14 cellular contexts compared by ENCODE assay signal in genomic region chr17:1640329-1641064, GRCh38. TPM values are rescaled to one million over a fixed set of nuclear protein-coding genes. Genes with fewer than 3 reads are reported as not detected.
DNase-seq lines count a peak whose midpoint lies in the region; ATAC-seq and TF ChIP-seq lines count a peak whose summit lies in the region.
"Had no signal": no experiment of that assay in that cellular context is flagged by ENCODE, and none has a peak within 500 bp of the region (broad histone marks: within the 10 kb centered on the region; RNA-seq: fewer than 3 reads in every experiment).

No MANE protein-coding gene starts in this region.

- H3K27ac ChIP-seq in osteoblast (ENCODE audit: low read depth, low read length): no peak overlapping the region
- H3K27ac ChIP-seq: brain microvascular endothelial cell, skin epidermis had no signal

- H3K27me3 Mint-ChIP-seq in brain: peaks cover 17% of the 10 kb centered on the region
- H3K27me3 Mint-ChIP-seq: activated CD4-positive, alpha-beta memory T cell treated with anti-CD3 and anti-CD28 coated beads, Interleukin-2, amount 10 ng/mL, durations not matched to agents 7 days and 5 days had no signal

- H4K20me1 ChIP-seq in osteoblast (ENCODE audit: insufficient read depth, low read length): no peaks in the 10 kb centered on the region

- peak; percentile 28 for DNase-seq in MG63
- DNase-seq in osteoblast (ENCODE audit: insufficient read length, low spot score, missing footprints): peak; percentile 71
- DNase-seq in NCI-H774 (lab: John Stamatoyannopoulos, UW): no peak
- DNase-seq: activated CD4-positive, alpha-beta memory T cell treated with anti-CD3 and anti-CD28 coated beads, Interleukin-2, amount 10 ng/mL, durations not matched to agents 7 days and 5 days; activated effector memory CD4-positive, alpha-beta T cell treated with anti-CD3 and anti-CD28 coated beads, Interleukin-2, amount 50 U/mL, for 16 hours; brain microvascular endothelial cell; NCI-H1048; NCI-H510A treated with DMSO at 0.1 percent for 48 hours had no signal

- H3K4me2 ChIP-seq in osteoblast (ENCODE audit: insufficient read depth, low read length): no peak overlapping the region

- peaks cover 8% of the 10 kb centered on the region for H3K4me1 ChIP-seq in osteoblast (ENCODE audit: insufficient read depth, low read length)

- H3K4me3 ChIP-seq in MG63: no peak overlapping the region
- no peak overlapping the region for H3K4me3 ChIP-seq in osteoblast (ENCODE audit: insufficient read depth, low read length)
- H3K4me3 ChIP-seq: skin epidermis had no signal

- H3K9me3 ChIP-seq in MG63 (no peaks in the 10 kb centered on the region), osteoblast (ENCODE audit: low read depth, low read length) (no peaks in the 10 kb centered on the region)

- no peak for TF ChIP-seq CTCF in brain (conservative IDR thresholded peaks at IDR 0.05)
- TF ChIP-seq CTCF in osteoblast (IDR thresholded peaks at IDR 0.05; ENCODE audit: extremely low read depth, low read depth, low read length): no peak

- no peak overlapping the region for H2AFZ ChIP-seq in osteoblast (ENCODE audit: low read length)

- ATAC-seq in HG02588 (IDR thresholded peaks at IDR 0.05; ENCODE audit: unreplicated experiment): no peak
- no peak for ATAC-seq in HG03280 (IDR thresholded peaks at IDR 0.05; ENCODE audit: unreplicated experiment)
- ATAC-seq: HCT116 had no signal

- H3K36me3 Mint-ChIP-seq in brain: no peaks in the 10 kb centered on the region

- peak overlapping the region in 3 of 5 experiments; percentile 43 to 83 (median 49) for H3K27ac Mint-ChIP-seq in brain
- H3K27ac Mint-ChIP-seq: activated CD4-positive, alpha-beta memory T cell treated with anti-CD3 and anti-CD28 coated beads, Interleukin-2, amount 10 ng/mL, durations not matched to agents 7 days and 5 days; nephron progenitor cell had no signal

- H3K9me3 Mint-ChIP-seq in brain: peaks cover 0 to 2% (median 0%) of the 10 kb centered on the region in 5 experiments
- H3K9me3 Mint-ChIP-seq: activated CD4-positive, alpha-beta memory T cell treated with anti-CD3 and anti-CD28 coated beads, Interleukin-2, amount 10 ng/mL, durations not matched to agents 7 days and 5 days; nephron progenitor cell had no signal

- H3K36me3 ChIP-seq in MG63 (no peaks in the 10 kb centered on the region), osteoblast (ENCODE audit: insufficient read depth, low read length) (no peaks in the 10 kb centered on the region)
- H3K36me3 ChIP-seq: brain microvascular endothelial cell had no signal

- H3K4me1 Mint-ChIP-seq in brain: peaks cover 50% of the 10 kb centered on the region

- H3K79me2 ChIP-seq in osteoblast (ENCODE audit: insufficient read depth, low read length): no peaks in the 10 kb centered on the region

- peak overlapping the region in 1 of 5 experiments; percentile 18 for H3K4me3 Mint-ChIP-seq in brain
- H3K4me3 Mint-ChIP-seq: activated CD4-positive, alpha-beta memory T cell treated with anti-CD3 and anti-CD28 coated beads, Interleukin-2, amount 10 ng/mL, durations not matched to agents 7 days and 5 days; nephron progenitor cell had no signal

- H3K27me3 ChIP-seq in MG63: no peaks in the 10 kb centered on the region
- H3K27me3 ChIP-seq in osteoblast (ENCODE audit: insufficient read depth, low read length): no peaks in the 10 kb centered on the region
- H3K27me3 ChIP-seq: brain microvascular endothelial cell had no signal

RNA-seq across cellular contexts. Expression of gene SCARF1, which starts 5.0 kb away (rescaled TPM):
- not detected in 2 replicates for total RNA-seq in MG63 (2014; rRNA removed; shearing (Covaris generic); ENCODE audit: low replicate concordance)
- 2.6 TPM for polyA plus RNA-seq in brain (ENCODE audit: insufficient read depth, low read depth, low replicate concordance)
- total RNA-seq in osteoblast: 0.88 and 1.4 TPM in 2 replicates

RNA-seq across cellular contexts. Expression of gene RILP, which starts 9.2 kb away (rescaled TPM):
- 4.6 TPM in 1 of 2 replicates, not detected in the other for total RNA-seq in MG63 (2014; rRNA removed; shearing (Covaris generic); ENCODE audit: low replicate concordance)
- polyA plus RNA-seq in brain (ENCODE audit: insufficient read depth, low read depth, low replicate concordance): 9.7 TPM
- total RNA-seq in osteoblast: 11.2 and 11.6 TPM in 2 replicates

RNA-seq across cellular contexts. Expression of gene SLC43A2, which starts 11.9 kb away (rescaled TPM):
- 3.9 and 8.3 TPM in 2 replicates for total RNA-seq in MG63 (2014; rRNA removed; shearing (Covaris generic); ENCODE audit: low replicate concordance)
- 22.1 TPM for polyA plus RNA-seq in brain (ENCODE audit: insufficient read depth, low read depth, low replicate concordance)
- total RNA-seq in osteoblast: 4.4 and 5.4 TPM in 2 replicates

RNA-seq across cellular contexts. Expression of gene PRPF8, which starts 44.2 kb away (rescaled TPM):
- total RNA-seq in MG63 (2014; rRNA removed; shearing (Covaris generic); ENCODE audit: low replicate concordance): 80.5 and 100 TPM in 2 replicates
- 418 TPM for polyA plus RNA-seq in brain (ENCODE audit: insufficient read depth, low read depth, low replicate concordance)
- 107 and 111 TPM in 2 replicates for total RNA-seq in osteoblast
